1 cellular context compared by ENCODE assay signal in genomic region chr11:34653851-34654490, GRCh38.
TF ChIP-seq lines count a peak whose summit lies in the region.

No MANE protein-coding gene starts in this region.

TF ChIP-seq in HepG2, 621 proteins besides CTCF, POLR2A, EP300 and RAD21 (continued from another document and continues in another):
- TF ChIP-seq ZBTB26 (CRISPR knock-in tag; IDR thresholded peaks at IDR 0.05; ENCODE audit: borderline replicate concordance), result no peak
- no peak for TF ChIP-seq ZMYM2 (CRISPR knock-in tag; IDR thresholded peaks at IDR 0.05)
- TF ChIP-seq HNRNPL (IDR thresholded peaks at IDR 0.05; ENCODE audit: low read depth, low read length), result 0 out of 2 replicates have a peak, but pooled peaks have one; percentile 41
- no peak for TF ChIP-seq ZNF207 (IDR thresholded peaks at IDR 0.05; ENCODE audit: borderline replicate concordance)
- no peak for TF ChIP-seq FOXC1 (CRISPR knock-in tag; IDR thresholded peaks at IDR 0.05; ENCODE audit: borderline replicate concordance)
- TF ChIP-seq ZNF44 (CRISPR knock-in tag; IDR thresholded peaks at IDR 0.05), result no peak
- peak; percentile 37 for TF ChIP-seq ZNF781 (CRISPR knock-in tag; IDR thresholded peaks at IDR 0.05; ENCODE audit: borderline replicate concordance, not compliant biosample characterization)
- TF ChIP-seq NFE2L2 (IDR thresholded peaks at IDR 0.05; ENCODE audit: low read length), result no peak
- TF ChIP-seq ZNF512B (CRISPR knock-in tag; IDR thresholded peaks at IDR 0.05; ENCODE audit: borderline replicate concordance), result no peak
- TF ChIP-seq HIVEP1 (CRISPR knock-in tag; IDR thresholded peaks at IDR 0.05), result no peak
- 0 out of 2 replicates have a peak, but pooled peaks have one; percentile 5 for TF ChIP-seq TFAP4 (IDR thresholded peaks at IDR 0.05; ENCODE audit: borderline replicate concordance, low read depth)
- no peak for TF ChIP-seq ZNF510 (CRISPR knock-in tag; IDR thresholded peaks at IDR 0.05; ENCODE audit: low read depth)
- TF ChIP-seq ZNF841 (CRISPR knock-in tag; IDR thresholded peaks at IDR 0.05; ENCODE audit: borderline replicate concordance), result no peak
- no peak for TF ChIP-seq ZNF549 (CRISPR knock-in tag; IDR thresholded peaks at IDR 0.05)
- no peak for TF ChIP-seq PHF21A (CRISPR knock-in tag; IDR thresholded peaks at IDR 0.05)
- no peak for TF ChIP-seq NAIF1 (CRISPR knock-in tag; IDR thresholded peaks at IDR 0.05; ENCODE audit: borderline replicate concordance)
- TF ChIP-seq ZNF891 (CRISPR knock-in tag; IDR thresholded peaks at IDR 0.05), result no peak
- no peak for TF ChIP-seq ZNF382 (CRISPR knock-in tag; IDR thresholded peaks at IDR 0.05; ENCODE audit: borderline replicate concordance)
- no peak for TF ChIP-seq ZSCAN21 (CRISPR knock-in tag; IDR thresholded peaks at IDR 0.05; ENCODE audit: borderline replicate concordance)
- TF ChIP-seq MAFF (IDR thresholded peaks at IDR 0.05; ENCODE audit: low read depth, low read length), result no peak
- TF ChIP-seq MYNN (CRISPR knock-in tag; IDR thresholded peaks at IDR 0.05; ENCODE audit: low read depth), result no peak
- no peak for TF ChIP-seq RBM39 (IDR thresholded peaks at IDR 0.05; ENCODE audit: low read depth, low read length, poor library complexity, severe bottlenecking)
- no peak for TF ChIP-seq SIX1 (CRISPR knock-in tag; IDR thresholded peaks at IDR 0.05; ENCODE audit: borderline replicate concordance)
- no peak for TF ChIP-seq ZNF276 (CRISPR knock-in tag; IDR thresholded peaks at IDR 0.05; ENCODE audit: low read depth)
- no peak for TF ChIP-seq ZBTB7B (CRISPR knock-in tag; IDR thresholded peaks at IDR 0.05)
- no peak for TF ChIP-seq ZNF124 (CRISPR knock-in tag; IDR thresholded peaks at IDR 0.05)
- no peak for TF ChIP-seq SPEN (CRISPR knock-in tag; IDR thresholded peaks at IDR 0.05; ENCODE audit: low read depth)
- no peak for TF ChIP-seq ZNF180 (CRISPR knock-in tag; IDR thresholded peaks at IDR 0.05; ENCODE audit: borderline replicate concordance, low read depth)
- TF ChIP-seq TERF1 (CRISPR knock-in tag; IDR thresholded peaks at IDR 0.05), result no peak
- no peak for TF ChIP-seq ATM (IDR thresholded peaks at IDR 0.05; ENCODE audit: borderline replicate concordance)
- no peak for TF ChIP-seq ZNF296 (CRISPR knock-in tag; conservative IDR thresholded peaks at IDR 0.05)
- no peak for TF ChIP-seq FOXJ3 (CRISPR knock-in tag; IDR thresholded peaks at IDR 0.05; ENCODE audit: borderline replicate concordance)
- TF ChIP-seq ISX (CRISPR knock-in tag; conservative IDR thresholded peaks at IDR 0.05), result no peak
- TF ChIP-seq ZNF792 (CRISPR knock-in tag; IDR thresholded peaks at IDR 0.05), result 0 out of 2 replicates have a peak, but pooled peaks have one; percentile 16
- TF ChIP-seq ZMYM3 (CRISPR knock-in tag; IDR thresholded peaks at IDR 0.05), result peak; percentile 53; the same call in 1 of the 2 replicates
- TF ChIP-seq FOXA3 (CRISPR knock-in tag; IDR thresholded peaks at IDR 0.05), result no peak; the same call in 1 of the 2 replicates
- TF ChIP-seq E2F2 (CRISPR knock-in tag; IDR thresholded peaks at IDR 0.05; ENCODE audit: borderline replicate concordance), result no peak
- no peak for TF ChIP-seq SRSF9 (IDR thresholded peaks at IDR 0.05; ENCODE audit: borderline replicate concordance, insufficient read depth, low read depth, low read length, poor library complexity, severe bottlenecking)
- TF ChIP-seq NONO (IDR thresholded peaks at IDR 0.05), result no peak
- peak; percentile 53; the same call in 1 of the 2 replicates for TF ChIP-seq NONO (CRISPR knock-in tag; conservative IDR thresholded peaks at IDR 0.05)
- no peak for TF ChIP-seq THAP11 (CRISPR knock-in tag; IDR thresholded peaks at IDR 0.05)
- no peak; the same call in 1 of the 2 replicates for TF ChIP-seq EHMT2 (IDR thresholded peaks at IDR 0.05; ENCODE audit: borderline replicate concordance, low read depth, low read length)
- no peak for TF ChIP-seq SRSF4 (IDR thresholded peaks at IDR 0.05; ENCODE audit: low read depth, low read length, poor library complexity, severe bottlenecking)
- TF ChIP-seq HOXD1 (CRISPR knock-in tag; IDR thresholded peaks at IDR 0.05), result no peak
- no peak for TF ChIP-seq FOXK1 (CRISPR knock-in tag; IDR thresholded peaks at IDR 0.05; ENCODE audit: borderline replicate concordance, low read depth)
- TF ChIP-seq ZNF720 (CRISPR knock-in tag; IDR thresholded peaks at IDR 0.05), result no peak
- no peak for TF ChIP-seq CHCHD3 (CRISPR knock-in tag; IDR thresholded peaks at IDR 0.05)
- TF ChIP-seq TFE3 (CRISPR knock-in tag; IDR thresholded peaks at IDR 0.05), result peak; percentile 87
- no peak for TF ChIP-seq HNF1B (CRISPR knock-in tag; IDR thresholded peaks at IDR 0.05)
- TF ChIP-seq ZNF446 (CRISPR knock-in tag; IDR thresholded peaks at IDR 0.05), result no peak
- no peak for TF ChIP-seq GMEB1 (CRISPR knock-in tag; IDR thresholded peaks at IDR 0.05; ENCODE audit: borderline replicate concordance)
- no peak for TF ChIP-seq ZKSCAN1 (IDR thresholded peaks at IDR 0.05; ENCODE audit: low read length)
- TF ChIP-seq HOXA3 (CRISPR knock-in tag; IDR thresholded peaks at IDR 0.05), result peak; percentile 61; the same call in 1 of the 2 replicates
- 0 out of 2 replicates have a peak, but pooled peaks have one; percentile 4 for TF ChIP-seq ZNF501 (CRISPR knock-in tag; IDR thresholded peaks at IDR 0.05)
- TF ChIP-seq ARID2 (CRISPR knock-in tag; IDR thresholded peaks at IDR 0.05; ENCODE audit: borderline replicate concordance), result no peak
- peak; percentile 61; the same call in 1 of the 2 replicates for TF ChIP-seq KMT2B (CRISPR knock-in tag; IDR thresholded peaks at IDR 0.05)
- peak; percentile 92; the same call in 1 of the 2 replicates for TF ChIP-seq CBX5 (CRISPR knock-in tag; IDR thresholded peaks at IDR 0.05; ENCODE audit: borderline replicate concordance)
- no peak for TF ChIP-seq NFATC3 (CRISPR knock-in tag; IDR thresholded peaks at IDR 0.05)
